ENCODE assay signal across 1 cellular context in genomic region chrX:149937881-149938426, GRCh38.
TF ChIP-seq lines count a peak whose summit lies in the region.

No MANE protein-coding gene starts in this region.

TF ChIP-seq in HepG2, 621 proteins besides CTCF, POLR2A, EP300 and RAD21 (continues in another document):
- TF ChIP-seq JARID2 (CRISPR knock-in tag; IDR thresholded peaks at IDR 0.05; ENCODE audit: insufficient replicate concordance) (no peak), ZNF883 (CRISPR knock-in tag; IDR thresholded peaks at IDR 0.05; ENCODE audit: not compliant biosample characterization) (no peak), ZNF629 (CRISPR knock-in tag; conservative IDR thresholded peaks at IDR 0.05) (no peak), ZNF501 (CRISPR knock-in tag; IDR thresholded peaks at IDR 0.05) (no peak), REST (IDR thresholded peaks at IDR 0.05; ENCODE audit: borderline replicate concordance in 1 of 2, low read depth in 1 of 2, low read length in 2 of 2) (no peak), TCF12 (IDR thresholded peaks at IDR 0.05) (no peak), TCF12 (CRISPR knock-in tag; IDR thresholded peaks at IDR 0.05) (no peak), ZNF276 (CRISPR knock-in tag; IDR thresholded peaks at IDR 0.05; ENCODE audit: low read depth) (no peak), HDAC1 (CRISPR knock-in tag; IDR thresholded peaks at IDR 0.05) (peak; percentile 73), ZNF382 (CRISPR knock-in tag; IDR thresholded peaks at IDR 0.05; ENCODE audit: borderline replicate concordance) (no peak), PHF8 (CRISPR knock-in tag; IDR thresholded peaks at IDR 0.05) (peak; percentile 67), ZNF616 (CRISPR knock-in tag; IDR thresholded peaks at IDR 0.05; ENCODE audit: low read depth) (0 out of 2 replicates have a peak, but pooled peaks have one; percentile 27), ZNF34 (CRISPR knock-in tag; IDR thresholded peaks at IDR 0.05; ENCODE audit: borderline replicate concordance) (no peak), TARDBP (CRISPR knock-in tag; IDR thresholded peaks at IDR 0.05) (0 out of 2 replicates have a peak, but pooled peaks have one; percentile 9), SALL2 (CRISPR knock-in tag; IDR thresholded peaks at IDR 0.05) (no peak), MAF1 (CRISPR knock-in tag; IDR thresholded peaks at IDR 0.05; ENCODE audit: borderline replicate concordance) (no peak), SRY (CRISPR knock-in tag; IDR thresholded peaks at IDR 0.05) (no peak), THAP9 (CRISPR knock-in tag; IDR thresholded peaks at IDR 0.05; ENCODE audit: borderline replicate concordance) (0 out of 2 replicates have a peak, but pooled peaks have one; percentile 11), RNF2 (conservative IDR thresholded peaks at IDR 0.05; ENCODE audit: low read depth) (no peak), NFYB (CRISPR knock-in tag; IDR thresholded peaks at IDR 0.05) (no peak), FLYWCH1 (CRISPR knock-in tag; IDR thresholded peaks at IDR 0.05) (no peak), ZBTB42 (CRISPR knock-in tag; IDR thresholded peaks at IDR 0.05) (0 out of 2 replicates have a peak, but pooled peaks have one; percentile 34), RBFOX2 (IDR thresholded peaks at IDR 0.05; ENCODE audit: low read depth, low read length) (peak; percentile 58; the same call in 1 of the 2 replicates), HNF1A (IDR thresholded peaks at IDR 0.05; ENCODE audit: low read depth) (no peak), HNF1A (CRISPR knock-in tag; IDR thresholded peaks at IDR 0.05; ENCODE audit: borderline replicate concordance) (no peak), KDM5B (CRISPR knock-in tag; IDR thresholded peaks at IDR 0.05; ENCODE audit: borderline replicate concordance) (0 out of 2 replicates have a peak, but pooled peaks have one; percentile 49), SNAPC5 (CRISPR knock-in tag; IDR thresholded peaks at IDR 0.05; ENCODE audit: borderline replicate concordance) (no peak), KLF16 (CRISPR knock-in tag; IDR thresholded peaks at IDR 0.05) (no peak), GTF2F1 (IDR thresholded peaks at IDR 0.05; ENCODE audit: low read length) (no peak), ADNP (CRISPR knock-in tag; IDR thresholded peaks at IDR 0.05) (no peak), ZNF777 (CRISPR knock-in tag; IDR thresholded peaks at IDR 0.05) (no peak), ZFP90 (CRISPR knock-in tag; IDR thresholded peaks at IDR 0.05; ENCODE audit: borderline replicate concordance) (no peak), ZNF558 (CRISPR knock-in tag; IDR thresholded peaks at IDR 0.05; ENCODE audit: borderline replicate concordance) (no peak), TMF1 (CRISPR knock-in tag; IDR thresholded peaks at IDR 0.05; ENCODE audit: low read depth) (0 out of 2 replicates have a peak, but pooled peaks have one; percentile 28), STAT6 (CRISPR knock-in tag; IDR thresholded peaks at IDR 0.05; ENCODE audit: borderline replicate concordance) (no peak)
- TF ChIP-seq, protein P1, sequence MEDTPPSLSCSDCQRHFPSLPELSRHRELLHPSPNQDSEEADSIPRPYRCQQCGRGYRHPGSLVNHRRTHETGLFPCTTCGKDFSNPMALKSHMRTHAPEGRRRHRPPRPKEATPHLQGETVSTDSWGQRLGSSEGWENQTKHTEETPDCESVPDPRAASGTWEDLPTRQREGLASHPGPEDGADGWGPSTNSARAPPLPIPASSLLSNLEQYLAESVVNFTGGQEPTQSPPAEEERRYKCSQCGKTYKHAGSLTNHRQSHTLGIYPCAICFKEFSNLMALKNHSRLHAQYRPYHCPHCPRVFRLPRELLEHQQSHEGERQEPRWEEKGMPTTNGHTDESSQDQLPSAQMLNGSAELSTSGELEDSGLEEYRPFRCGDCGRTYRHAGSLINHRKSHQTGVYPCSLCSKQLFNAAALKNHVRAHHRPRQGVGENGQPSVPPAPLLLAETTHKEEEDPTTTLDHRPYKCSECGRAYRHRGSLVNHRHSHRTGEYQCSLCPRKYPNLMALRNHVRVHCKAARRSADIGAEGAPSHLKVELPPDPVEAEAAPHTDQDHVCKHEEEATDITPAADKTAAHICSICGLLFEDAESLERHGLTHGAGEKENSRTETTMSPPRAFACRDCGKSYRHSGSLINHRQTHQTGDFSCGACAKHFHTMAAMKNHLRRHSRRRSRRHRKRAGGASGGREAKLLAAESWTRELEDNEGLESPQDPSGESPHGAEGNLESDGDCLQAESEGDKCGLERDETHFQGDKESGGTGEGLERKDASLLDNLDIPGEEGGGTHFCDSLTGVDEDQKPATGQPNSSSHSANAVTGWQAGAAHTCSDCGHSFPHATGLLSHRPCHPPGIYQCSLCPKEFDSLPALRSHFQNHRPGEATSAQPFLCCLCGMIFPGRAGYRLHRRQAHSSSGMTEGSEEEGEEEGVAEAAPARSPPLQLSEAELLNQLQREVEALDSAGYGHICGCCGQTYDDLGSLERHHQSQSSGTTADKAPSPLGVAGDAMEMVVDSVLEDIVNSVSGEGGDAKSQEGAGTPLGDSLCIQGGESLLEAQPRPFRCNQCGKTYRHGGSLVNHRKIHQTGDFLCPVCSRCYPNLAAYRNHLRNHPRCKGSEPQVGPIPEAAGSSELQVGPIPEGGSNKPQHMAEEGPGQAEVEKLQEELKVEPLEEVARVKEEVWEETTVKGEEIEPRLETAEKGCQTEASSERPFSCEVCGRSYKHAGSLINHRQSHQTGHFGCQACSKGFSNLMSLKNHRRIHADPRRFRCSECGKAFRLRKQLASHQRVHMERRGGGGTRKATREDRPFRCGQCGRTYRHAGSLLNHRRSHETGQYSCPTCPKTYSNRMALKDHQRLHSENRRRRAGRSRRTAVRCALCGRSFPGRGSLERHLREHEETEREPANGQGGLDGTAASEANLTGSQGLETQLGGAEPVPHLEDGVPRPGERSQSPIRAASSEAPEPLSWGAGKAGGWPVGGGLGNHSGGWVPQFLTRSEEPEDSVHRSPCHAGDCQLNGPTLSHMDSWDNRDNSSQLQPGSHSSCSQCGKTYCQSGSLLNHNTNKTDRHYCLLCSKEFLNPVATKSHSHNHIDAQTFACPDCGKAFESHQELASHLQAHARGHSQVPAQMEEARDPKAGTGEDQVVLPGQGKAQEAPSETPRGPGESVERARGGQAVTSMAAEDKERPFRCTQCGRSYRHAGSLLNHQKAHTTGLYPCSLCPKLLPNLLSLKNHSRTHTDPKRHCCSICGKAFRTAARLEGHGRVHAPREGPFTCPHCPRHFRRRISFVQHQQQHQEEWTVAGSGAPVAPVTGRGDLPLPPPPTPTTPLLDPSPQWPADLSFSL (CRISPR knock-in tag; IDR thresholded peaks at IDR 0.05): no peak
- TF ChIP-seq, protein P2, sequence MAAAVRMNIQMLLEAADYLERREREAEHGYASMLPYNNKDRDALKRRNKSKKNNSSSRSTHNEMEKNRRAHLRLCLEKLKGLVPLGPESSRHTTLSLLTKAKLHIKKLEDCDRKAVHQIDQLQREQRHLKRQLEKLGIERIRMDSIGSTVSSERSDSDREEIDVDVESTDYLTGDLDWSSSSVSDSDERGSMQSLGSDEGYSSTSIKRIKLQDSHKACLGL (CRISPR knock-in tag; IDR thresholded peaks at IDR 0.05): no peak; the same call in 1 of the 2 replicates
